Comparison of ENCODE assay signal across 8 cellular contexts in the genomic region with DNA sequence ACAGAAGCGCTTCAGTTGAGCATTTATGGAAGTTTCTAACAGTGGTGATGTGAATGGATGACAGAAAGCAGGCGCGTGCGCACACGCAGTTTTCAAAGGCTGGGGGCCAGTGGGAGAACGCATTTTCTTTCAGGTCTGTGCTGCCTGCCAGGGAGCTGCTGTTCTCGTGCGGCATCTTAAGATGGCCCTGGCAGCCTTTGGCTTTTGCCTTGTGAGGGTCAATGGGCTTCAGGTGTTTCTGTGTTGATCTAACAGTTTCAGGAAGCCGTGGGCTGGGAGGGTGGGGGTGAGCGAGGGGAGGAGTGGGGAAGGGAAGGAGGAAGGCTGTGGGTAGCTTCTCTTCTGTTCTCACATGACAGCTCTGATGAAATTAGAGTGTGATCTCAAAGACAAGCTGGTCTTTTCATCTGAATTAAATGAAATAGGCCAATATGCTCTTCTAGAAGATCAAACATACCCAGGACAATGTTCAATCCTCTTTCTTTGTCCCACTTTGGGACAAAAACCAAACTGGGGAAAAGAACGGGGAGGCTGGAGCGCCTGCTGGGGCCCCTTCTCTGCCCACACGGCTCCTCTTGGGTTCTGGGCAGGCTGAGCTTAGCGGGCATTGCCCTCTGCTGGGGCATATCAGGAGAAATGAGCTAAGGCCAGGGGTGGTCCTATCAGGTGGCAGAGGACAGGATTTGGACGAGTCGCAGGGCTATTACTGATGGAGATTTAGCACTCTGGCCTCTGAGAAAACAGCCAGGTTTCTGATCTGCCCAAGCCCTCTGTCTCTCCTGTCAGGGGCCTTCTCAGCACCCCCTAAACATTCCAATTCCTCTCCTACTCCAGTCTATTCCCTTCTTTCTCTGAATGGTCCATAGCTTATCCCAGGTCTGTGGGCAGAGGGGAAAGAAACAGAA.
A peak's percentile ranks its signal among the peaks of the same experiment; 100 is the strongest.
DNase-seq lines count a peak whose midpoint lies in the region; ATAC-seq, FAIRE-seq and TF ChIP-seq lines count a peak whose summit lies in the region.

No MANE protein-coding gene starts in this region.

- no peak for TF ChIP-seq CTCF in NB4 (IDR thresholded peaks at IDR 0.05; ENCODE audit: low read depth, low read length)

- H3K36me3 Mint-ChIP-seq in activated CD4-positive, alpha-beta T cell treated with anti-CD3 and anti-CD28 coated beads, Interleukin-2, amount 10 ng/mL, durations not matched to agents 7 days and 5 days (ENCODE audit: low read depth): peaks cover 6% of the 10 kb centered on the region
- H3K36me3 Mint-ChIP-seq in stimulated activated naive B cell treated with anti-CD40 and anti-IgM and Interleukin-4, amounts not matched to agents 10 μg/mL and 1 μg/mL and 100 μg/mL, for 72 hours: no peaks in the 10 kb centered on the region

- no peak for TF ChIP-seq POLR2A in NB4 (IDR thresholded peaks at IDR 0.05; ENCODE audit: extremely low read depth, insufficient read length)

- H3K4me3 ChIP-seq in GM08714 (ENCODE audit: low read length) (peak overlapping the region; percentile 32; the same call in 1 of the 2 replicates), NB4 (ENCODE audit: low read depth, low read length) (no peak overlapping the region)

- peak overlapping the region; percentile 79 for H3K27ac Mint-ChIP-seq in activated CD4-positive, alpha-beta T cell treated with anti-CD3 and anti-CD28 coated beads, Interleukin-2, amount 10 ng/mL, durations not matched to agents 7 days and 5 days
- peak overlapping the region; percentile 94 for H3K27ac Mint-ChIP-seq in stimulated activated naive B cell treated with anti-CD40 and anti-IgM and Interleukin-4, amounts not matched to agents 10 μg/mL and 1 μg/mL and 100 μg/mL, for 72 hours

- H3K9me3 Mint-ChIP-seq in activated CD4-positive, alpha-beta T cell treated with anti-CD3 and anti-CD28 coated beads, Interleukin-2, amount 10 ng/mL, durations not matched to agents 7 days and 5 days: no peaks in the 10 kb centered on the region
- no peaks in the 10 kb centered on the region for H3K9me3 Mint-ChIP-seq in stimulated activated naive B cell treated with anti-CD40 and anti-IgM and Interleukin-4, amounts not matched to agents 10 μg/mL and 1 μg/mL and 100 μg/mL, for 72 hours

- POLR2A ChIA-PET in activated CD4-positive, alpha-beta T cell treated with anti-CD3 and anti-CD28 coated beads, Interleukin-2, amount 10 ng/mL, durations not matched to agents 7 days and 5 days (lab: Charles Lee): interaction anchor here (1.0 kb wide), 1 partner anchor 115 kb away, joined by 4 read pairs; no protein-coding TSS in a partner anchor

- CTCF ChIA-PET in activated CD4-positive, alpha-beta T cell treated with anti-CD3 and anti-CD28 coated beads, Interleukin-2, amount 10 ng/mL, durations not matched to agents 7 days and 5 days (lab: Charles Lee): interaction anchor here (0.7 to 8.8 kb wide), 20 partner anchors 10 to 310 kb away, joined by 3 to 72 read pairs (median 4); no protein-coding TSS in a partner anchor

- DNase-seq in NB4 (ENCODE audit: low read depth) (peak; percentile 37), dermis microvascular lymphatic vessel endothelial cell (ENCODE audit: low read depth in 2 of 2) (peak; percentile 26 to 70), middle frontal gyrus (ENCODE audit: extremely low spot score, low spot score) (peak; percentile 53), RCC 7860 (ENCODE audit: low spot score) (no peak), NCI-H1694 (lab: John Stamatoyannopoulos, UW) (no peak)
- peak; percentile 50 for DNase-seq in activated CD4-positive, alpha-beta T cell treated with anti-CD3 and anti-CD28 coated beads, Interleukin-2, amount 10 ng/mL, durations not matched to agents 7 days and 5 days
- peak; percentile 47 for DNase-seq in stimulated activated naive B cell treated with anti-CD40 and anti-IgM and Interleukin-4, amounts not matched to agents 10 μg/mL and 1 μg/mL and 100 μg/mL, for 72 hours

- peaks cover 74% of the 10 kb centered on the region for H3K4me1 Mint-ChIP-seq in activated CD4-positive, alpha-beta T cell treated with anti-CD3 and anti-CD28 coated beads, Interleukin-2, amount 10 ng/mL, durations not matched to agents 7 days and 5 days
- H3K4me1 Mint-ChIP-seq in stimulated activated naive B cell treated with anti-CD40 and anti-IgM and Interleukin-4, amounts not matched to agents 10 μg/mL and 1 μg/mL and 100 μg/mL, for 72 hours: peaks cover 48 to 68% of the 10 kb centered on the region in 2 donors

- H3K4me3 Mint-ChIP-seq in activated CD4-positive, alpha-beta T cell treated with anti-CD3 and anti-CD28 coated beads, Interleukin-2, amount 10 ng/mL, durations not matched to agents 7 days and 5 days: peak overlapping the region; percentile 48
- peak overlapping the region; percentile 39 to 68 for H3K4me3 Mint-ChIP-seq in stimulated activated naive B cell treated with anti-CD40 and anti-IgM and Interleukin-4, amounts not matched to agents 10 μg/mL and 1 μg/mL and 100 μg/mL, for 72 hours

- peaks cover 21% of the 10 kb centered on the region for H3K27me3 Mint-ChIP-seq in activated CD4-positive, alpha-beta T cell treated with anti-CD3 and anti-CD28 coated beads, Interleukin-2, amount 10 ng/mL, durations not matched to agents 7 days and 5 days
- H3K27me3 Mint-ChIP-seq in stimulated activated naive B cell treated with anti-CD40 and anti-IgM and Interleukin-4, amounts not matched to agents 10 μg/mL and 1 μg/mL and 100 μg/mL, for 72 hours: no peaks in the 10 kb centered on the region

- peak; percentile 39 to 40 for ATAC-seq in stimulated activated naive B cell treated with anti-CD40 and anti-IgM and Interleukin-4, amounts not matched to agents 10 μg/mL and 1 μg/mL and 100 μg/mL, for 72 hours (replicated peaks)

- no peak for FAIRE-seq in RCC 7860 (lab: Jason Lieb, UNC)

Comparison
In these comparisons a context has a peak if more than half of its experiments do, and no peak if none do; other contexts are left out.
1. DNase-seq: peak in NB4 (single experiment), activated CD4-positive, alpha-beta T cell treated with anti-CD3 and anti-CD28 coated beads, Interleukin-2, amount 10 ng/mL, durations not matched to agents 7 days and 5 days (single experiment), dermis microvascular lymphatic vessel endothelial cell (2 of 2), middle frontal gyrus (single experiment) and stimulated activated naive B cell treated with anti-CD40 and anti-IgM and Interleukin-4, amounts not matched to agents 10 μg/mL and 1 μg/mL and 100 μg/mL, for 72 hours (single experiment); none in RCC 7860 (single experiment) and NCI-H1694 (single experiment).